14 cellular contexts compared by ENCODE assay signal in genomic region chr10:5209776-5210175, GRCh38. TPM values are rescaled to one million over a fixed set of nuclear protein-coding genes. Genes with fewer than 3 reads are reported as not detected.
"Had no signal": no experiment of that assay in that cellular context is flagged by ENCODE, and none has a peak within 500 bp of the region (broad histone marks: within the 10 kb centered on the region; RNA-seq: fewer than 3 reads in every experiment).

No MANE protein-coding gene starts in this region.

RNA-seq across cellular contexts. Expression of gene AKR1C4, which starts 13.1 kb away (rescaled TPM):
- total RNA-seq: stomach, subcutaneous adipose tissue, temporal lobe, thoracic aorta, thyroid gland, tibial nerve, transverse colon, upper lobe of left lung, upper lobe of right lung, ureter, urinary bladder, uterus, vagina had no signal
- polyA plus RNA-seq: stomach had no signal

RNA-seq across cellular contexts. Expression of gene AKR1C8, which starts 24.8 kb away (rescaled TPM):
- total RNA-seq: stomach, suprapubic skin, temporal lobe, thoracic aorta, thyroid gland, tibial nerve, ureter, urinary bladder, uterus, vagina had no signal
- polyA plus RNA-seq: stomach, urinary bladder had no signal
